20 cellular contexts compared by ENCODE assay signal in genomic region chr6:5072440-5072839, GRCh38. TPM values are rescaled to one million over a fixed set of nuclear protein-coding genes. Genes with fewer than 3 reads are reported as not detected.
DNase-seq lines count a peak whose midpoint lies in the region; ATAC-seq, FAIRE-seq and TF ChIP-seq lines count a peak whose summit lies in the region.
"Had no signal": no experiment of that assay in that cellular context is flagged by ENCODE, and none has a peak within 500 bp of the region (broad histone marks: within the 10 kb centered on the region; RNA-seq: fewer than 3 reads in every experiment).

No MANE protein-coding gene starts in this region.

- intact Hi-C loops in activated CD4-positive, alpha-beta T cell treated with anti-CD3 and anti-CD28 coated beads for 36 hours (cut with DNase I, micrococcal nuclease) = loop anchor here in 1 of 2 experiments (5.0 kb wide), 1 partner anchor 530 kb away; no protein-coding TSS in a partner anchor

- peaks cover 7% of the 10 kb centered on the region for H3K4me1 ChIP-seq in MM.1S (ENCODE audit: low read length)
- H3K4me1 ChIP-seq: BLaER1 had no signal

- H3K4me1 Mint-ChIP-seq in activated CD4-positive, alpha-beta T cell treated with anti-CD3 and anti-CD28 coated beads for 36 hours = peaks cover 3% of the 10 kb centered on the region

- no peak overlapping the region for H3K4me3 Mint-ChIP-seq in activated CD4-positive, alpha-beta T cell treated with anti-CD3 and anti-CD28 coated beads for 36 hours
- H3K4me3 Mint-ChIP-seq: T-helper 1 cell treated with Interleukin-12 subunit alpha and Interleukin-12 subunit beta and Interleukin-4 antibody, amounts not matched to agents 30 μg/mL and 1 μg/mL, for 36 hours had no signal

- no peaks in the 10 kb centered on the region for H4K20me1 ChIP-seq in MM.1S (ENCODE audit: insufficient read depth, low read length)
- H4K20me1 ChIP-seq: BLaER1 had no signal

- H3K9me3 ChIP-seq in MM.1S (replicated peaks; ENCODE audit: insufficient read depth, low read length) = no peaks in the 10 kb centered on the region

- H3F3A ChIP-seq in MM.1S (ENCODE audit: insufficient read depth, low read length) = peaks cover 12% of the 10 kb centered on the region; the same call in 1 of the 2 replicates

- 0 out of 2 replicates have a peak, but pooled peaks cover 6% of the 10 kb centered on the region for H3K79me2 ChIP-seq in MM.1S (ENCODE audit: low read length)

- DNase-seq in activated CD4-positive, alpha-beta T cell treated with anti-CD3 and anti-CD28 coated beads for 36 hours = peak; percentile 25
- DNase-seq in activated CD4-positive, alpha-beta T cell treated with anti-CD3 and anti-CD28 coated beads for 1 hour = no peak
- DNase-seq in GM18507 (ENCODE audit: extremely low spot score, insufficient read length, low read depth) (no peak), MM.1S (peak; percentile 81), D341Med (ENCODE audit: low spot score) (no peak), NCI-H2196 treated with DMSO at 0.1 percent for 48 hours (lab: John Stamatoyannopoulos, UW; ENCODE audit: unreplicated experiment) (no peak), ACHN (no peak)
- DNase-seq: DMS 273 treated with DMSO at 0.1 percent for 48 hours, Kasumi-1, NCI-H1930, NCI-H2171 treated with DMSO at 0.1 percent for 48 hours, NCI-H510A, SHP77 had no signal

- peak overlapping the region; percentile 81 for H3K27ac ChIP-seq in MM.1S (ENCODE audit: low read length)
- H3K27ac ChIP-seq: 22Rv1, BLaER1 had no signal

- in situ Hi-C loops in ACHN (cut with HindIII; ENCODE audit: low pct_ligation_motif_present, low pct_unique_long_range_greater_than_20kb, low sequenced_read_pairs) = no loop called here

- H3K27me3 Mint-ChIP-seq in activated CD4-positive, alpha-beta T cell treated with anti-CD3 and anti-CD28 coated beads for 36 hours = peaks cover 2% of the 10 kb centered on the region

- H3K9me2 ChIP-seq in MM.1S (replicated peaks; ENCODE audit: insufficient read depth, low read length) = no peaks in the 10 kb centered on the region

- peaks cover 1% of the 10 kb centered on the region for H3K9me3 Mint-ChIP-seq in activated CD4-positive, alpha-beta T cell treated with anti-CD3 and anti-CD28 coated beads for 36 hours (ENCODE audit: low read depth)
- H3K9me3 Mint-ChIP-seq: T-helper 1 cell treated with Interleukin-12 subunit alpha and Interleukin-12 subunit beta and Interleukin-4 antibody, amounts not matched to agents 30 μg/mL and 1 μg/mL, for 36 hours had no signal

- FAIRE-seq in GM18507 (lab: Jason Lieb, UNC) = peak; percentile 71
- FAIRE-seq: H54, RCC 7860 had no signal

- H3K27me3 ChIP-seq in MM.1S (replicated peaks; ENCODE audit: insufficient read depth, low read length) = no peaks in the 10 kb centered on the region
- H3K27me3 ChIP-seq: BLaER1 had no signal

- TF ChIP-seq CTCF in MM.1S (IDR thresholded peaks at IDR 0.05; ENCODE audit: low read length) = no peak

- peak overlapping the region; percentile 51; the same call in 1 of the 2 replicates for H2AFZ ChIP-seq in MM.1S (ENCODE audit: low read length)

- peak overlapping the region; percentile 35; the same call in 1 of the 2 replicates for H3K9ac ChIP-seq in MM.1S (ENCODE audit: low read length)
- H3K9ac ChIP-seq: BLaER1 had no signal

- no peaks in the 10 kb centered on the region for H3K36me3 ChIP-seq in MM.1S (replicated peaks; ENCODE audit: insufficient read depth, low read length)
- H3K36me3 ChIP-seq: BLaER1 had no signal

- peak overlapping the region; percentile 38 for H3K4me2 ChIP-seq in MM.1S (ENCODE audit: low read depth, low read length)
- H3K4me2 ChIP-seq: BLaER1 had no signal

- no peak overlapping the region for H3K27ac Mint-ChIP-seq in activated CD4-positive, alpha-beta T cell treated with anti-CD3 and anti-CD28 coated beads for 36 hours
- H3K27ac Mint-ChIP-seq: T-helper 1 cell treated with Interleukin-12 subunit alpha and Interleukin-12 subunit beta and Interleukin-4 antibody, amounts not matched to agents 30 μg/mL and 1 μg/mL, for 36 hours had no signal

- POLR2A ChIA-PET in activated CD4-positive, alpha-beta T cell treated with anti-CD3 and anti-CD28 coated beads for 36 hours (lab: Charles Lee) = no interaction called here

- H3K4me3 ChIP-seq in MM.1S (ENCODE audit: low read length) = peak overlapping the region; percentile 26
- H3K4me3 ChIP-seq: BLaER1 had no signal

- ATAC-seq in activated CD4-positive, alpha-beta T cell treated with anti-CD3 and anti-CD28 coated beads for 36 hours = peak; percentile 42
- peak; percentile 69 for ATAC-seq in HG02678 (IDR thresholded peaks at IDR 0.05; ENCODE audit: unreplicated experiment)
- ATAC-seq: SK-N-SH treated with all-trans-retinoic acid at 6 μM for 48 hours had no signal

- no peaks in the 10 kb centered on the region for H3K36me3 Mint-ChIP-seq in activated CD4-positive, alpha-beta T cell treated with anti-CD3 and anti-CD28 coated beads for 36 hours (ENCODE audit: low read depth)

- CTCF ChIA-PET in activated CD4-positive, alpha-beta T cell treated with anti-CD3 and anti-CD28 coated beads for 36 hours (lab: Charles Lee) = no interaction called here

RNA-seq across cellular contexts. Expression of gene PPP1R3G, which starts 12.7 kb away (rescaled TPM):
- total RNA-seq in activated CD4-positive, alpha-beta T cell treated with anti-CD3 and anti-CD28 coated beads for 36 hours = under 1 TPM; 0.09 to 0.11 TPM

Comparison
In these comparisons a context has a peak if more than half of its experiments do, and no peak if none do; other contexts are left out.
1. DNase-seq: peak in activated CD4-positive, alpha-beta T cell treated with anti-CD3 and anti-CD28 coated beads for 36 hours (single experiment) and MM.1S (single experiment); none in activated CD4-positive, alpha-beta T cell treated with anti-CD3 and anti-CD28 coated beads for 1 hour (single experiment), GM18507 (single experiment), D341Med (single experiment), NCI-H2196 treated with DMSO at 0.1 percent for 48 hours (single experiment) and ACHN (single experiment).